Comparison of ENCODE assay signal across 1 cellular context in the genomic region with DNA sequence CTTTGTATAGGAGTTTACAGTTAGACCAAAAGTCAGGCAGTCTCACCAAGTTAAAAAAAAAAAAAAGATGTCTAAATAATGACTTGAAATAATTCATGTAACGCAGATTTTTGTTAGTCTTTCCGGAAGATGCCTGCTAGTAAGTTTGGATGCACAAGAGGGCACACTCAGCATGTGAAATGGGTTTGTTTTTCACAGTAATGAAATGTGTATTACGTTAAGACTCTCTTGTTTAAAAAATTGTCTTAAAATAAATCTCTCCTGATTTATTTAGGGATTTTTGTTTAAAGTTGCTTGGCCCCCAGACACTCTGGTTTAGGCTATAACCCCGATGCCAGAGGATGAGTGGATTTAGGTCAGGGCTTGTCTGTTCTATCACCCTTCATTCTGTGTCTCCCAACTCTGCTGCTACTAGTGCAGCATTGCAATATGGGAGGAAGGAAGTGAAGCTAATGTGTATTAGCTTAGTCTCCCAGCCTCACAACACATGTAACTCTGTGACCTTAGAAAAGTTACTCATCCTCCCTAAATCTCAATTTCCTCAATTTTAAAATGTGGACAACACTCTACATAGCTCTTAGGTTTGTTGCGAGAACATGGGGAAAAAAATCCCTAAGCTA.
TF ChIP-seq lines count a peak whose summit lies in the region.

No MANE protein-coding gene starts in this region.

TF ChIP-seq in IMR-90, 13 proteins besides CTCF, POLR2A, EP300 and RAD21 (continued from another document):
- TF ChIP-seq, protein P1, sequence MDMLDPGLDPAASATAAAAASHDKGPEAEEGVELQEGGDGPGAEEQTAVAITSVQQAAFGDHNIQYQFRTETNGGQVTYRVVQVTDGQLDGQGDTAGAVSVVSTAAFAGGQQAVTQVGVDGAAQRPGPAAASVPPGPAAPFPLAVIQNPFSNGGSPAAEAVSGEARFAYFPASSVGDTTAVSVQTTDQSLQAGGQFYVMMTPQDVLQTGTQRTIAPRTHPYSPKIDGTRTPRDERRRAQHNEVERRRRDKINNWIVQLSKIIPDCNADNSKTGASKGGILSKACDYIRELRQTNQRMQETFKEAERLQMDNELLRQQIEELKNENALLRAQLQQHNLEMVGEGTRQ (IDR thresholded peaks at IDR 0.05; ENCODE audit: low read depth, low read length) = no peak
- TF ChIP-seq NFE2L2 (IDR thresholded peaks at IDR 0.05; ENCODE audit: low read depth, low read length) (no peak), BHLHE40 (IDR thresholded peaks at IDR 0.05; ENCODE audit: low read depth, low read length) (no peak)
TF ChIP-seq in IMR-90: peak in this region for 0.
